1 cellular context compared by ENCODE assay signal in the genomic region with DNA sequence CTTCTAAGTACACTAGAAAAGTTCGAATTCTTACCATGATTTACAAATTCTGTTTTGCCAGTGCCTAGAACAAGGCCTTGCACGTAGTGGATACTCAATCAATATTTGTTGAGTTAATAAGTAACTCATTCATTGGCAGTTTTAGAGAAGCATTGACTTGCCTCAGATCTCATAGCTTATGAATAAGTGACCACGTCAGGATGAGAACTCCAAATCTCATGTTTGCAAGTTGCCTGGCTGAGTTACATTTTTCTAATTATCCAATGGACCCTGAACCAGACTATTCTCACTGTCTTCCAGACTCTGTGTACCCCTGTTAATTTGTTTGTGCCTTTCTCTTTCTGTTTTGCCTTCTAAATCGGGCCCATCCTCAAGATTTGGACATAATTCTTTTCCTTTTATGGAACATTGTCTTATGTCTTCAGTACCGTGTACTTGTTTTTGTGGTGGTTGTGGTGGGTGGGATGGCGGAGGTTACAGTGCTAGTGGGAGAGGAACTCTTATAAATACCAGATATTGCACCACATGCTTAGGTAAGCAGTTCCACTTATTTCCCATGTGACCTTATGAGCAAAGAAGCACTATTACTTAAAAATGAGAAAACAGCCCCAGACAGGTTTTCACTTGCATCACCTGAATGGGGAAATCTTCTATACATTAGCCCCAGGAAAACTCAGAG.
TF ChIP-seq lines count a peak whose summit lies in the region.

No MANE protein-coding gene starts in this region.

TF ChIP-seq in HepG2, 621 proteins besides CTCF, POLR2A, EP300 and RAD21 (continued from another document and continues in another):
- no peak for TF ChIP-seq GATA4 (IDR thresholded peaks at IDR 0.05; ENCODE audit: borderline replicate concordance, low read depth)
- TF ChIP-seq ZNF761 (CRISPR knock-in tag; conservative IDR thresholded peaks at IDR 0.05): no peak
- TF ChIP-seq ZNF672 (CRISPR knock-in tag; IDR thresholded peaks at IDR 0.05): no peak
- no peak for TF ChIP-seq STAT5B (CRISPR knock-in tag; IDR thresholded peaks at IDR 0.05)
- TF ChIP-seq, protein P1, sequence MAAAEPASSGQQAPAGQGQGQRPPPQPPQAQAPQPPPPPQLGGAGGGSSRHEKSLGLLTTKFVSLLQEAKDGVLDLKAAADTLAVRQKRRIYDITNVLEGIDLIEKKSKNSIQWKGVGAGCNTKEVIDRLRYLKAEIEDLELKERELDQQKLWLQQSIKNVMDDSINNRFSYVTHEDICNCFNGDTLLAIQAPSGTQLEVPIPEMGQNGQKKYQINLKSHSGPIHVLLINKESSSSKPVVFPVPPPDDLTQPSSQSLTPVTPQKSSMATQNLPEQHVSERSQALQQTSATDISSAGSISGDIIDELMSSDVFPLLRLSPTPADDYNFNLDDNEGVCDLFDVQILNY (CRISPR knock-in tag; conservative IDR thresholded peaks at IDR 0.05): no peak
- TF ChIP-seq FLYWCH1 (CRISPR knock-in tag; IDR thresholded peaks at IDR 0.05): no peak
- TF ChIP-seq KAT8 (CRISPR knock-in tag; IDR thresholded peaks at IDR 0.05): 0 out of 2 replicates have a peak, but pooled peaks have one; percentile 24
- peak; percentile 19; the same call in 1 of the 2 replicates for TF ChIP-seq PHF20 (CRISPR knock-in tag; IDR thresholded peaks at IDR 0.05)
- TF ChIP-seq FOXA3 (CRISPR knock-in tag; IDR thresholded peaks at IDR 0.05): peak; percentile 40; the same call in 1 of the 2 replicates
- TF ChIP-seq GABPB1 (CRISPR knock-in tag; IDR thresholded peaks at IDR 0.05): no peak
- peak; percentile 27; the same call in 1 of the 2 replicates for TF ChIP-seq KDM6A (CRISPR knock-in tag; IDR thresholded peaks at IDR 0.05; ENCODE audit: low read depth)
- TF ChIP-seq MAFK (conservative IDR thresholded peaks at IDR 0.05 in 1 of 2, IDR thresholded peaks at IDR 0.05 in 1 of 2; ENCODE audit: low read length in 2 of 2): peak; percentile 50 to 61; a peak in 3 of 4 replicates
- TF ChIP-seq ZNF605 (CRISPR knock-in tag; IDR thresholded peaks at IDR 0.05): peak; percentile 59; the same call in 1 of the 2 replicates
- TF ChIP-seq PITX1 (CRISPR knock-in tag; IDR thresholded peaks at IDR 0.05): 0 out of 2 replicates have a peak, but pooled peaks have one; percentile 25
- TF ChIP-seq FOXO1 (CRISPR knock-in tag; IDR thresholded peaks at IDR 0.05): no peak
- TF ChIP-seq RCOR2 (CRISPR knock-in tag; IDR thresholded peaks at IDR 0.05): no peak
- TF ChIP-seq PHF21A (CRISPR knock-in tag; IDR thresholded peaks at IDR 0.05): peak; percentile 58; the same call in 1 of the 2 replicates
- TF ChIP-seq ZMYM2 (CRISPR knock-in tag; IDR thresholded peaks at IDR 0.05): no peak
- no peak for TF ChIP-seq MBNL3 (CRISPR knock-in tag; conservative IDR thresholded peaks at IDR 0.05)
- no peak for TF ChIP-seq ZIK1 (CRISPR knock-in tag; IDR thresholded peaks at IDR 0.05; ENCODE audit: borderline replicate concordance, low read depth)
- TF ChIP-seq, protein P2, sequence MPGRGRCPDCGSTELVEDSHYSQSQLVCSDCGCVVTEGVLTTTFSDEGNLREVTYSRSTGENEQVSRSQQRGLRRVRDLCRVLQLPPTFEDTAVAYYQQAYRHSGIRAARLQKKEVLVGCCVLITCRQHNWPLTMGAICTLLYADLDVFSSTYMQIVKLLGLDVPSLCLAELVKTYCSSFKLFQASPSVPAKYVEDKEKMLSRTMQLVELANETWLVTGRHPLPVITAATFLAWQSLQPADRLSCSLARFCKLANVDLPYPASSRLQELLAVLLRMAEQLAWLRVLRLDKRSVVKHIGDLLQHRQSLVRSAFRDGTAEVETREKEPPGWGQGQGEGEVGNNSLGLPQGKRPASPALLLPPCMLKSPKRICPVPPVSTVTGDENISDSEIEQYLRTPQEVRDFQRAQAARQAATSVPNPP (CRISPR knock-in tag; IDR thresholded peaks at IDR 0.05): no peak
- TF ChIP-seq BORCS8-MEF2B (CRISPR knock-in tag; IDR thresholded peaks at IDR 0.05): no peak
- TF ChIP-seq, protein P3, sequence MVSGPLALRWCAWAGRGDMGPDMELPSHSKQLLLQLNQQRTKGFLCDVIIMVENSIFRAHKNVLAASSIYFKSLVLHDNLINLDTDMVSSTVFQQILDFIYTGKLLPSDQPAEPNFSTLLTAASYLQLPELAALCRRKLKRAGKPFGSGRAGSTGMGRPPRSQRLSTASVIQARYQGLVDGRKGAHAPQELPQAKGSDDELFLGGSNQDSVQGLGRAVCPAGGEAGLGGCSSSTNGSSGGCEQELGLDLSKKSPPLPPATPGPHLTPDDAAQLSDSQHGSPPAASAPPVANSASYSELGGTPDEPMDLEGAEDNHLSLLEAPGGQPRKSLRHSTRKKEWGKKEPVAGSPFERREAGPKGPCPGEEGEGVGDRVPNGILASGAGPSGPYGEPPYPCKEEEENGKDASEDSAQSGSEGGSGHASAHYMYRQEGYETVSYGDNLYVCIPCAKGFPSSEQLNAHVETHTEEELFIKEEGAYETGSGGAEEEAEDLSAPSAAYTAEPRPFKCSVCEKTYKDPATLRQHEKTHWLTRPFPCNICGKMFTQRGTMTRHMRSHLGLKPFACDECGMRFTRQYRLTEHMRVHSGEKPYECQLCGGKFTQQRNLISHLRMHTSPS (CRISPR knock-in tag; IDR thresholded peaks at IDR 0.05; ENCODE audit: low read depth): no peak
- TF ChIP-seq ZNF660 (CRISPR knock-in tag; IDR thresholded peaks at IDR 0.05; ENCODE audit: borderline replicate concordance, low read depth): no peak
- no peak for TF ChIP-seq TBX3 (IDR thresholded peaks at IDR 0.05; ENCODE audit: borderline replicate concordance)
- TF ChIP-seq, protein P4, sequence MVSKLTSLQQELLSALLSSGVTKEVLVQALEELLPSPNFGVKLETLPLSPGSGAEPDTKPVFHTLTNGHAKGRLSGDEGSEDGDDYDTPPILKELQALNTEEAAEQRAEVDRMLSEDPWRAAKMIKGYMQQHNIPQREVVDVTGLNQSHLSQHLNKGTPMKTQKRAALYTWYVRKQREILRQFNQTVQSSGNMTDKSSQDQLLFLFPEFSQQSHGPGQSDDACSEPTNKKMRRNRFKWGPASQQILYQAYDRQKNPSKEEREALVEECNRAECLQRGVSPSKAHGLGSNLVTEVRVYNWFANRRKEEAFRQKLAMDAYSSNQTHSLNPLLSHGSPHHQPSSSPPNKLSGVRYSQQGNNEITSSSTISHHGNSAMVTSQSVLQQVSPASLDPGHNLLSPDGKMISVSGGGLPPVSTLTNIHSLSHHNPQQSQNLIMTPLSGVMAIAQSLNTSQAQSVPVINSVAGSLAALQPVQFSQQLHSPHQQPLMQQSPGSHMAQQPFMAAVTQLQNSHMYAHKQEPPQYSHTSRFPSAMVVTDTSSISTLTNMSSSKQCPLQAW (CRISPR knock-in tag; IDR thresholded peaks at IDR 0.05): peak; percentile 87
- TF ChIP-seq, protein P5, sequence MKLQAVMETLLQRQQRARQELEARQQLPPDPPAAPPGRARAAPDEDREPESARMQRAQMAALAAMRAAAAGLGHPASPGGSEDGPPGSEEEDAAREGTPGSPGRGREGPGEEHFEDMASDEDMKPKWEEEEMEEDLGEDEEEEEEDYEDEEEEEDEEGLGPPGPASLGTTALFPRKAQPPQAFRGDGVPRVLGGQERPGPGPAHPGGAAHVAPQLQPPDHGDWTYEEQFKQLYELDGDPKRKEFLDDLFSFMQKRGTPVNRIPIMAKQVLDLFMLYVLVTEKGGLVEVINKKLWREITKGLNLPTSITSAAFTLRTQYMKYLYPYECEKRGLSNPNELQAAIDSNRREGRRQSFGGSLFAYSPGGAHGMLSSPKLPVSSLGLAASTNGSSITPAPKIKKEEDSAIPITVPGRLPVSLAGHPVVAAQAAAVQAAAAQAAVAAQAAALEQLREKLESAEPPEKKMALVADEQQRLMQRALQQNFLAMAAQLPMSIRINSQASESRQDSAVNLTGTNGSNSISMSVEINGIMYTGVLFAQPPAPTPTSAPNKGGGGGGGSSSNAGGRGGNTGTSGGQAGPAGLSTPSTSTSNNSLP (IDR thresholded peaks at IDR 0.05; ENCODE audit: low read depth, low read length): peak; percentile 79
- TF ChIP-seq, protein P6, sequence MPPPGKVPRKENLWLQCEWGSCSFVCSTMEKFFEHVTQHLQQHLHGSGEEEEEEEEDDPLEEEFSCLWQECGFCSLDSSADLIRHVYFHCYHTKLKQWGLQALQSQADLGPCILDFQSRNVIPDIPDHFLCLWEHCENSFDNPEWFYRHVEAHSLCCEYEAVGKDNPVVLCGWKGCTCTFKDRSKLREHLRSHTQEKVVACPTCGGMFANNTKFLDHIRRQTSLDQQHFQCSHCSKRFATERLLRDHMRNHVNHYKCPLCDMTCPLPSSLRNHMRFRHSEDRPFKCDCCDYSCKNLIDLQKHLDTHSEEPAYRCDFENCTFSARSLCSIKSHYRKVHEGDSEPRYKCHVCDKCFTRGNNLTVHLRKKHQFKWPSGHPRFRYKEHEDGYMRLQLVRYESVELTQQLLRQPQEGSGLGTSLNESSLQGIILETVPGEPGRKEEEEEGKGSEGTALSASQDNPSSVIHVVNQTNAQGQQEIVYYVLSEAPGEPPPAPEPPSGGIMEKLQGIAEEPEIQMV (CRISPR knock-in tag; IDR thresholded peaks at IDR 0.05; ENCODE audit: low read depth): no peak
- TF ChIP-seq MXD4 (CRISPR knock-in tag; IDR thresholded peaks at IDR 0.05): 0 out of 2 replicates have a peak, but pooled peaks have one; percentile 24
- TF ChIP-seq, protein P7, sequence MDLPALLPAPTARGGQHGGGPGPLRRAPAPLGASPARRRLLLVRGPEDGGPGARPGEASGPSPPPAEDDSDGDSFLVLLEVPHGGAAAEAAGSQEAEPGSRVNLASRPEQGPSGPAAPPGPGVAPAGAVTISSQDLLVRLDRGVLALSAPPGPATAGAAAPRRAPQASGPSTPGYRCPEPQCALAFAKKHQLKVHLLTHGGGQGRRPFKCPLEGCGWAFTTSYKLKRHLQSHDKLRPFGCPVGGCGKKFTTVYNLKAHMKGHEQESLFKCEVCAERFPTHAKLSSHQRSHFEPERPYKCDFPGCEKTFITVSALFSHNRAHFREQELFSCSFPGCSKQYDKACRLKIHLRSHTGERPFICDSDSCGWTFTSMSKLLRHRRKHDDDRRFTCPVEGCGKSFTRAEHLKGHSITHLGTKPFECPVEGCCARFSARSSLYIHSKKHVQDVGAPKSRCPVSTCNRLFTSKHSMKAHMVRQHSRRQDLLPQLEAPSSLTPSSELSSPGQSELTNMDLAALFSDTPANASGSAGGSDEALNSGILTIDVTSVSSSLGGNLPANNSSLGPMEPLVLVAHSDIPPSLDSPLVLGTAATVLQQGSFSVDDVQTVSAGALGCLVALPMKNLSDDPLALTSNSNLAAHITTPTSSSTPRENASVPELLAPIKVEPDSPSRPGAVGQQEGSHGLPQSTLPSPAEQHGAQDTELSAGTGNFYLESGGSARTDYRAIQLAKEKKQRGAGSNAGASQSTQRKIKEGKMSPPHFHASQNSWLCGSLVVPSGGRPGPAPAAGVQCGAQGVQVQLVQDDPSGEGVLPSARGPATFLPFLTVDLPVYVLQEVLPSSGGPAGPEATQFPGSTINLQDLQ (CRISPR knock-in tag; IDR thresholded peaks at IDR 0.05): no peak
- TF ChIP-seq, protein P8, sequence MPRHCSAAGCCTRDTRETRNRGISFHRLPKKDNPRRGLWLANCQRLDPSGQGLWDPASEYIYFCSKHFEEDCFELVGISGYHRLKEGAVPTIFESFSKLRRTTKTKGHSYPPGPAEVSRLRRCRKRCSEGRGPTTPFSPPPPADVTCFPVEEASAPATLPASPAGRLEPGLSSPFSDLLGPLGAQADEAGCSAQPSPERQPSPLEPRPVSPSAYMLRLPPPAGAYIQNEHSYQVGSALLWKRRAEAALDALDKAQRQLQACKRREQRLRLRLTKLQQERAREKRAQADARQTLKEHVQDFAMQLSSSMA (CRISPR knock-in tag; IDR thresholded peaks at IDR 0.05): no peak
- TF ChIP-seq NR2F6 (IDR thresholded peaks at IDR 0.05): no peak
- TF ChIP-seq NR2F6 (CRISPR knock-in tag; IDR thresholded peaks at IDR 0.05): peak; percentile 19
- no peak for TF ChIP-seq ZNF567 (CRISPR knock-in tag; IDR thresholded peaks at IDR 0.05; ENCODE audit: borderline replicate concordance)
- TF ChIP-seq RFX5 (IDR thresholded peaks at IDR 0.05; ENCODE audit: low read depth, low read length): no peak
- no peak for TF ChIP-seq ZNF264 (CRISPR knock-in tag; IDR thresholded peaks at IDR 0.05)
- TF ChIP-seq, protein P9, sequence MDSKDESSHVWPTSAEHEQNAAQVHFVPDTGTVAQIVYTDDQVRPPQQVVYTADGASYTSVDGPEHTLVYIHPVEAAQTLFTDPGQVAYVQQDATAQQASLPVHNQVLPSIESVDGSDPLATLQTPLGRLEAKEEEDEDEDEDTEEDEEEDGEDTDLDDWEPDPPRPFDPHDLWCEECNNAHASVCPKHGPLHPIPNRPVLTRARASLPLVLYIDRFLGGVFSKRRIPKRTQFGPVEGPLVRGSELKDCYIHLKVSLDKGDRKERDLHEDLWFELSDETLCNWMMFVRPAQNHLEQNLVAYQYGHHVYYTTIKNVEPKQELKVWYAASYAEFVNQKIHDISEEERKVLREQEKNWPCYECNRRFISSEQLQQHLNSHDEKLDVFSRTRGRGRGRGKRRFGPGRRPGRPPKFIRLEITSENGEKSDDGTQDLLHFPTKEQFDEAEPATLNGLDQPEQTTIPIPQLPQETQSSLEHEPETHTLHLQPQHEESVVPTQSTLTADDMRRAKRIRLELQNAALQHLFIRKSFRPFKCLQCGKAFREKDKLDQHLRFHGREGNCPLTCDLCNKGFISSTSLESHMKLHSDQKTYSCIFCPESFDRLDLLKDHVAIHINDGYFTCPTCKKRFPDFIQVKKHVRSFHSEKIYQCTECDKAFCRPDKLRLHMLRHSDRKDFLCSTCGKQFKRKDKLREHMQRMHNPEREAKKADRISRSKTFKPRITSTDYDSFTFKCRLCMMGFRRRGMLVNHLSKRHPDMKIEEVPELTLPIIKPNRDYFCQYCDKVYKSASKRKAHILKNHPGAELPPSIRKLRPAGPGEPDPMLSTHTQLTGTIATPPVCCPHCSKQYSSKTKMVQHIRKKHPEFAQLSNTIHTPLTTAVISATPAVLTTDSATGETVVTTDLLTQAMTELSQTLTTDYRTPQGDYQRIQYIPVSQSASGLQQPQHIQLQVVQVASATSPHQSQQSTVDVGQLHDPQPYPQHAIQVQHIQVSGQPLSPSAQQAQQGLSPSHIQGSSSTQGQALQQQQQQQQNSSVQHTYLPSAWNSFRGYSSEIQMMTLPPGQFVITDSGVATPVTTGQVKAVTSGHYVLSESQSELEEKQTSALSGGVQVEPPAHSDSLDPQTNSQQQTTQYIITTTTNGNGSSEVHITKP (CRISPR knock-in tag; IDR thresholded peaks at IDR 0.05; ENCODE audit: low read depth): 0 out of 2 replicates have a peak, but pooled peaks have one; percentile 27
- TF ChIP-seq, protein P10, sequence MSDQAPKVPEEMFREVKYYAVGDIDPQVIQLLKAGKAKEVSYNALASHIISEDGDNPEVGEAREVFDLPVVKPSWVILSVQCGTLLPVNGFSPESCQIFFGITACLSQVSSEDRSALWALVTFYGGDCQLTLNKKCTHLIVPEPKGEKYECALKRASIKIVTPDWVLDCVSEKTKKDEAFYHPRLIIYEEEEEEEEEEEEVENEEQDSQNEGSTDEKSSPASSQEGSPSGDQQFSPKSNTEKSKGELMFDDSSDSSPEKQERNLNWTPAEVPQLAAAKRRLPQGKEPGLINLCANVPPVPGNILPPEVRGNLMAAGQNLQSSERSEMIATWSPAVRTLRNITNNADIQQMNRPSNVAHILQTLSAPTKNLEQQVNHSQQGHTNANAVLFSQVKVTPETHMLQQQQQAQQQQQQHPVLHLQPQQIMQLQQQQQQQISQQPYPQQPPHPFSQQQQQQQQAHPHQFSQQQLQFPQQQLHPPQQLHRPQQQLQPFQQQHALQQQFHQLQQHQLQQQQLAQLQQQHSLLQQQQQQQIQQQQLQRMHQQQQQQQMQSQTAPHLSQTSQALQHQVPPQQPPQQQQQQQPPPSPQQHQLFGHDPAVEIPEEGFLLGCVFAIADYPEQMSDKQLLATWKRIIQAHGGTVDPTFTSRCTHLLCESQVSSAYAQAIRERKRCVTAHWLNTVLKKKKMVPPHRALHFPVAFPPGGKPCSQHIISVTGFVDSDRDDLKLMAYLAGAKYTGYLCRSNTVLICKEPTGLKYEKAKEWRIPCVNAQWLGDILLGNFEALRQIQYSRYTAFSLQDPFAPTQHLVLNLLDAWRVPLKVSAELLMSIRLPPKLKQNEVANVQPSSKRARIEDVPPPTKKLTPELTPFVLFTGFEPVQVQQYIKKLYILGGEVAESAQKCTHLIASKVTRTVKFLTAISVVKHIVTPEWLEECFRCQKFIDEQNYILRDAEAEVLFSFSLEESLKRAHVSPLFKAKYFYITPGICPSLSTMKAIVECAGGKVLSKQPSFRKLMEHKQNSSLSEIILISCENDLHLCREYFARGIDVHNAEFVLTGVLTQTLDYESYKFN (CRISPR knock-in tag; conservative IDR thresholded peaks at IDR 0.05): peak; percentile 91
